2 cellular contexts compared by ENCODE assay signal in genomic region chr1:200392625-200393185, GRCh38.
TF ChIP-seq lines count a peak whose summit lies in the region.

No MANE protein-coding gene starts in this region.

TF ChIP-seq in HepG2, 621 proteins besides CTCF, POLR2A, EP300 and RAD21:
- TF ChIP-seq NR2F2 (IDR thresholded peaks at IDR 0.05; ENCODE audit: borderline replicate concordance, low read depth) (no peak), ZBTB38 (CRISPR knock-in tag; IDR thresholded peaks at IDR 0.05) (no peak), ELK4 (CRISPR knock-in tag; IDR thresholded peaks at IDR 0.05; ENCODE audit: borderline replicate concordance) (no peak), ZNF572 (CRISPR knock-in tag; IDR thresholded peaks at IDR 0.05) (no peak), CHD2 (IDR thresholded peaks at IDR 0.05; ENCODE audit: low read depth, low read length) (no peak), ZNF207 (IDR thresholded peaks at IDR 0.05; ENCODE audit: borderline replicate concordance) (no peak), ZFAT (CRISPR knock-in tag; conservative IDR thresholded peaks at IDR 0.05) (no peak), CEBPG (CRISPR knock-in tag; IDR thresholded peaks at IDR 0.05) (peak; percentile 44; the same call in 1 of the 2 replicates), RNF2 (conservative IDR thresholded peaks at IDR 0.05; ENCODE audit: low read depth) (no peak), CEBPB (IDR thresholded peaks at IDR 0.05; ENCODE audit: borderline replicate concordance, low read depth, low read length) (peak; percentile 16; the same call in 1 of the 2 replicates), ZNF749 (CRISPR knock-in tag; IDR thresholded peaks at IDR 0.05; ENCODE audit: borderline replicate concordance) (no peak), MAF1 (CRISPR knock-in tag; IDR thresholded peaks at IDR 0.05; ENCODE audit: borderline replicate concordance) (no peak), ADNP (CRISPR knock-in tag; IDR thresholded peaks at IDR 0.05) (no peak)
- TF ChIP-seq, protein P1, sequence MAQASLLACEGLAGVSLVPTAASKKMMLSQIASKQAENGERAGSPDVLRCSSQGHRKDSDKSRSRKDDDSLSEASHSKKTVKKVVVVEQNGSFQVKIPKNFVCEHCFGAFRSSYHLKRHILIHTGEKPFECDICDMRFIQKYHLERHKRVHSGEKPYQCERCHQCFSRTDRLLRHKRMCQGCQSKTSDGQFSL (CRISPR knock-in tag; IDR thresholded peaks at IDR 0.05), result no peak
- TF ChIP-seq, protein P2, sequence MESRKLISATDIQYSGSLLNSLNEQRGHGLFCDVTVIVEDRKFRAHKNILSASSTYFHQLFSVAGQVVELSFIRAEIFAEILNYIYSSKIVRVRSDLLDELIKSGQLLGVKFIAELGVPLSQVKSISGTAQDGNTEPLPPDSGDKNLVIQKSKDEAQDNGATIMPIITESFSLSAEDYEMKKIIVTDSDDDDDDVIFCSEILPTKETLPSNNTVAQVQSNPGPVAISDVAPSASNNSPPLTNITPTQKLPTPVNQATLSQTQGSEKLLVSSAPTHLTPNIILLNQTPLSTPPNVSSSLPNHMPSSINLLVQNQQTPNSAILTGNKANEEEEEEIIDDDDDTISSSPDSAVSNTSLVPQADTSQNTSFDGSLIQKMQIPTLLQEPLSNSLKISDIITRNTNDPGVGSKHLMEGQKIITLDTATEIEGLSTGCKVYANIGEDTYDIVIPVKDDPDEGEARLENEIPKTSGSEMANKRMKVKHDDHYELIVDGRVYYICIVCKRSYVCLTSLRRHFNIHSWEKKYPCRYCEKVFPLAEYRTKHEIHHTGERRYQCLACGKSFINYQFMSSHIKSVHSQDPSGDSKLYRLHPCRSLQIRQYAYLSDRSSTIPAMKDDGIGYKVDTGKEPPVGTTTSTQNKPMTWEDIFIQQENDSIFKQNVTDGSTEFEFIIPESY (CRISPR knock-in tag; IDR thresholded peaks at IDR 0.05), result no peak
- TF ChIP-seq, protein P3, sequence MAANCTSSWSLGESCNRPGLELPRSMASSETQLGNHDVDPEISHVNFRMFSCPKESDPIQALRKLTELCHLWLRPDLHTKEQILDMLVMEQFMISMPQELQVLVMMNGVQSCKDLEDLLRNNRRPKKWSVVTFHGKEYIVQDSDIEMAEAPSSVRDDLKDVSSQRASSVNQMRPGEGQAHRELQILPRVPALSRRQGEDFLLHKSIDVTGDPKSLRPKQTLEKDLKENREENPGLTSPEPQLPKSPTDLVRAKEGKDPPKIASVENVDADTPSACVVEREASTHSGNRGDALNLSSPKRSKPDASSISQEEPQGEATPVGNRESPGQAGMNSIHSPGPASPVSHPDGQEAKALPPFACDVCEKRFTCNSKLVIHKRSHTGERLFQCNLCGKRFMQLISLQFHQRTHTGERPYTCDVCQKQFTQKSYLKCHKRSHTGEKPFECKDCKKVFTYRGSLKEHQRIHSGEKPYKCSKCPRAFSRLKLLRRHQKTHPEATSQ (CRISPR knock-in tag; IDR thresholded peaks at IDR 0.05; ENCODE audit: borderline replicate concordance), result no peak
- TF ChIP-seq, protein P4, sequence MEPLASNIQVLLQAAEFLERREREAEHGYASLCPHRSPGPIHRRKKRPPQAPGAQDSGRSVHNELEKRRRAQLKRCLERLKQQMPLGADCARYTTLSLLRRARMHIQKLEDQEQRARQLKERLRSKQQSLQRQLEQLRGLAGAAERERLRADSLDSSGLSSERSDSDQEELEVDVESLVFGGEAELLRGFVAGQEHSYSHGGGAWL (CRISPR knock-in tag; IDR thresholded peaks at IDR 0.05), result no peak

TF ChIP-seq in H1, 55 proteins besides CTCF, POLR2A, EP300 and RAD21:
- TF ChIP-seq CEBPB (IDR thresholded peaks at IDR 0.05; ENCODE audit: low read depth, low read length), result peak; percentile 88
- TF ChIP-seq RFX5 (IDR thresholded peaks at IDR 0.05; ENCODE audit: borderline replicate concordance, low read depth, low read length), result no peak
